Comparison of ENCODE assay signal across 8 cellular contexts in genomic region chr2:74919827-74920226, GRCh38. TPM values are rescaled to one million over a fixed set of nuclear protein-coding genes. Genes with fewer than 3 reads are reported as not detected.
DNase-seq lines count a peak whose midpoint lies in the region; ATAC-seq and TF ChIP-seq lines count a peak whose summit lies in the region.

No MANE protein-coding gene starts in this region.

- H3K4me1 ChIP-seq in iPS-15b (ENCODE audit: control insufficient read depth, insufficient read depth, low read length) (no peaks in the 10 kb centered on the region), skeletal muscle satellite cell (ENCODE audit: control insufficient read depth, insufficient read depth, low read length) (peaks cover 6% of the 10 kb centered on the region)

- DNase-seq in NCI-H2196 (lab: John Stamatoyannopoulos, UW; ENCODE audit: unreplicated experiment) (peak; percentile 14), NCI-H2196 treated with DMSO at 0.1 percent for 48 hours (lab: John Stamatoyannopoulos, UW; ENCODE audit: unreplicated experiment) (no peak), NAMALWA (ENCODE audit: low spot score) (peak; percentile 66), UCSD-AML1 (lab: John Stamatoyannopoulos, UW; ENCODE audit: unreplicated experiment) (peak; percentile 61)

- peaks cover 0 to 5% (median 5%) of the 10 kb centered on the region in 5 experiments for H3K9me3 Mint-ChIP-seq in brain

- H3K36me3 ChIP-seq in iPS-15b (ENCODE audit: control insufficient read depth, insufficient read depth, low read length) = no peaks in the 10 kb centered on the region
- no peaks in the 10 kb centered on the region for H3K36me3 ChIP-seq in skeletal muscle satellite cell (ENCODE audit: insufficient read depth, low read length)

- H3K4me1 Mint-ChIP-seq in brain = no peaks in the 10 kb centered on the region

- H3K4me3 Mint-ChIP-seq in brain = peak overlapping the region; percentile 27 to 67 (median 60)

- TF ChIP-seq CTCF in brain (conservative IDR thresholded peaks at IDR 0.05) = peak; percentile 94 to 95

- no peaks in the 10 kb centered on the region for H3K27me3 ChIP-seq in iPS-15b (ENCODE audit: control insufficient read depth, insufficient read depth, low read length)
- H3K27me3 ChIP-seq in skeletal muscle satellite cell (ENCODE audit: control insufficient read depth, insufficient read depth, low read length) = peaks cover 5% of the 10 kb centered on the region

- H3K4me3 ChIP-seq in iPS-15b (ENCODE audit: low read depth, low read length) (peak overlapping the region; percentile 47), skeletal muscle satellite cell (ENCODE audit: low read length) (peak overlapping the region; percentile 60)

- H3K9me3 ChIP-seq in iPS-15b (ENCODE audit: control insufficient read depth, insufficient read depth, low read length) (no peaks in the 10 kb centered on the region), skeletal muscle satellite cell (replicated peaks; ENCODE audit: low read length) (no peaks in the 10 kb centered on the region)

- peak overlapping the region; percentile 79 for H3K4me2 ChIP-seq in skeletal muscle satellite cell (ENCODE audit: low read length)

- peaks cover 18% of the 10 kb centered on the region for H3K27me3 Mint-ChIP-seq in brain

- no peaks in the 10 kb centered on the region for H3K36me3 Mint-ChIP-seq in brain

- H3K9ac ChIP-seq in iPS-15b (ENCODE audit: low read depth, low read length) (no peak overlapping the region), skeletal muscle satellite cell (ENCODE audit: low read depth, low read length) (no peak overlapping the region)

- ATAC-seq in HG02571 (IDR thresholded peaks at IDR 0.05; ENCODE audit: unreplicated experiment) = no peak

- H3K27ac Mint-ChIP-seq in brain = no peak overlapping the region

RNA-seq across cellular contexts. Expression of gene POLE4, which starts 38.6 kb away (rescaled TPM):
- polyA plus RNA-seq in brain (ENCODE audit: insufficient read depth, low read depth, low replicate concordance) = 46.9 TPM
- total RNA-seq in skeletal muscle satellite cell (2012; rRNA removed) = 15.2 and 18.8 TPM in 2 replicates
